ENCODE assay signal across 1 cellular context in genomic region chr19:19033426-19034203, GRCh38.
TF ChIP-seq lines count a peak whose summit lies in the region.

TSS of gene ARMC6 (plus strand) at chr19:19033603. CDS start at chr19:19034210, 607 bp downstream.
TSS of gene SUGP2 (minus strand) at chr19:19033517. CDS start at chr19:19031071, 2,446 bp downstream.

TF ChIP-seq in WTC11, 78 proteins besides CTCF, POLR2A, EP300 and RAD21 (continued from another document):
- 0 out of 2 replicates have a peak, but pooled peaks have one; percentile 36 for TF ChIP-seq ZBTB43 (CRISPR knock-in tag; IDR thresholded peaks at IDR 0.05)
TF ChIP-seq in WTC11: peak in this region for 28.
